In genomic region chr11:88338223-88338661, GRCh38 we compare ENCODE assay signal across 8 cellular contexts. TPM values are rescaled to one million over a fixed set of nuclear protein-coding genes. Genes with fewer than 3 reads are reported as not detected.
A peak's percentile ranks its signal among the peaks of the same experiment; 100 is the strongest.
DNase-seq lines count a peak whose midpoint lies in the region; ATAC-seq and TF ChIP-seq lines count a peak whose summit lies in the region.

No MANE protein-coding gene starts in this region.

- H3K9me3 Mint-ChIP-seq in activated CD4-positive, alpha-beta memory T cell treated with anti-CD3 and anti-CD28 coated beads for 36 hours = no peaks in the 10 kb centered on the region

- H3K4me1 ChIP-seq in mucosa of stomach (ENCODE audit: control insufficient read depth, insufficient read depth, low read length) (peaks cover 11% of the 10 kb centered on the region), stomach (peaks cover 9 to 26% (median 12%) of the 10 kb centered on the region in 4 donors)

- no peaks in the 10 kb centered on the region for H3K27me3 ChIP-seq in GM06990 (replicated peaks; ENCODE audit: control insufficient read depth, insufficient read depth, low read length)
- H3K27me3 ChIP-seq in mucosa of stomach (ENCODE audit: control insufficient read depth, insufficient read depth, low read length) = no peaks in the 10 kb centered on the region
- H3K27me3 ChIP-seq in stomach = no peaks in the 10 kb centered on the region

- DNase-seq in GM06990 (ENCODE audit: extremely low read depth, insufficient read length) (peak; percentile 43), NCI-H226 (peak; percentile 78), epithelial cell of proximal tubule (ENCODE audit: low read depth) (no peak), stomach (peak; percentile 41), mesenteric fat pad (ENCODE audit: low spot score) (no peak)
- peak; percentile 77 for DNase-seq in activated CD4-positive, alpha-beta memory T cell treated with anti-CD3 and anti-CD28 coated beads for 36 hours

- intact Hi-C loops in activated CD4-positive, alpha-beta memory T cell treated with anti-CD3 and anti-CD28 coated beads for 36 hours (cut with micrococcal nuclease) = loop anchor here (1.0 to 10.0 kb wide), 5 partner anchors 19 to 1887 kb away; partner anchors contain the start of genes CHORDC1 and PRSS23
- intact Hi-C loops in stomach (cut with DNase I; ENCODE audit: low total_unique reads) = no loop called here

- H3K4me3 ChIP-seq in GM06990 (replicated peaks; ENCODE audit: low read depth, low read length) (peak overlapping the region; percentile 89), epithelial cell of proximal tubule (ENCODE audit: low read depth, low read length) (peak overlapping the region; percentile 95), mucosa of stomach (ENCODE audit: low read length) (peak overlapping the region; percentile 79), stomach (peak overlapping the region; percentile 65 to 81 (median 70))

- H3K36me3 Mint-ChIP-seq in activated CD4-positive, alpha-beta memory T cell treated with anti-CD3 and anti-CD28 coated beads for 36 hours = peaks cover 14% of the 10 kb centered on the region

- H3K4me3 Mint-ChIP-seq in activated CD4-positive, alpha-beta memory T cell treated with anti-CD3 and anti-CD28 coated beads for 36 hours = peak overlapping the region; percentile 97

- H3K27ac ChIP-seq in stomach = peak overlapping the region; percentile 23 to 90 (median 85)

- no peak for TF ChIP-seq POLR2A in stomach (IDR thresholded peaks at IDR 0.05)

- WGBS in stomach, 5 donors = 1 to 9% (median 3%) methylated on average over 8 of the region's 8 CpGs

- TF ChIP-seq CTCF in GM06990 (IDR thresholded peaks at IDR 0.05; ENCODE audit: insufficient read depth, low read length, poor library complexity, severe bottlenecking) = no peak
- no peak for TF ChIP-seq CTCF in epithelial cell of proximal tubule (conservative IDR thresholded peaks at IDR 0.05; ENCODE audit: low read depth, low read length)
- no peak for TF ChIP-seq CTCF in stomach (IDR thresholded peaks at IDR 0.05)

- H3K9me3 ChIP-seq in mucosa of stomach (ENCODE audit: control insufficient read depth, low read length) = no peaks in the 10 kb centered on the region
- H3K9me3 ChIP-seq in stomach = no peaks in the 10 kb centered on the region

- no peaks in the 10 kb centered on the region for H3K36me3 ChIP-seq in GM06990 (ENCODE audit: control insufficient read depth, insufficient read depth, low read length)
- H3K36me3 ChIP-seq in mucosa of stomach (ENCODE audit: control insufficient read depth, insufficient read depth, low read length) = no peaks in the 10 kb centered on the region
- peaks cover 0 to 12% (median 2%) of the 10 kb centered on the region in 4 donors for H3K36me3 ChIP-seq in stomach

- H3K27ac Mint-ChIP-seq in activated CD4-positive, alpha-beta memory T cell treated with anti-CD3 and anti-CD28 coated beads for 36 hours = peak overlapping the region; percentile 95

- peak; percentile 72 for ATAC-seq in HG02610 (IDR thresholded peaks at IDR 0.05; ENCODE audit: unreplicated experiment)

- peak overlapping the region; percentile 63 for H3K9ac ChIP-seq in mucosa of stomach (ENCODE audit: low read length)

- CTCF ChIA-PET in activated CD4-positive, alpha-beta memory T cell treated with anti-CD3 and anti-CD28 coated beads for 36 hours (lab: Charles Lee) = interaction anchor here (2.1 kb wide), 1 partner anchor 19 kb away, joined by 11 read pairs; no protein-coding TSS in a partner anchor

- POLR2A ChIA-PET in activated CD4-positive, alpha-beta memory T cell treated with anti-CD3 and anti-CD28 coated beads for 36 hours (lab: Charles Lee) = interaction anchor here (0.6 to 6.2 kb wide), 8 partner anchors 11 to 92 kb away, joined by 3 to 92 read pairs (median 5); no protein-coding TSS in a partner anchor

- H3K4me1 Mint-ChIP-seq in activated CD4-positive, alpha-beta memory T cell treated with anti-CD3 and anti-CD28 coated beads for 36 hours (ENCODE audit: low read depth) = peaks cover 33% of the 10 kb centered on the region

- no peaks in the 10 kb centered on the region for H3K27me3 Mint-ChIP-seq in activated CD4-positive, alpha-beta memory T cell treated with anti-CD3 and anti-CD28 coated beads for 36 hours

- TF ChIP-seq EP300 in stomach (IDR thresholded peaks at IDR 0.05) = no peak

RNA-seq across cellular contexts. Expression of gene CTSC, which starts 0.7 kb away (rescaled TPM):
- 10 to 100 TPM; 66.5 to 70.7 TPM for total RNA-seq in activated CD4-positive, alpha-beta memory T cell treated with anti-CD3 and anti-CD28 coated beads for 36 hours
- total RNA-seq in epithelial cell of proximal tubule (149 and 219 TPM in 2 replicates), stomach (100 to 1,000 TPM in 2 of 5 donors, 10 to 100 TPM in 2, 1 to 10 TPM in 1; 6.2 to 127 (median 53.3) TPM), mesenteric fat pad (265 TPM)
- polyA plus RNA-seq in stomach = 10 to 100 TPM; 22.9 to 46.3 (median 26.3) TPM

Comparison
In these comparisons a context has a peak if more than half of its experiments do, and no peak if none do; other contexts are left out.
1. DNase-seq: peak in GM06990 (single experiment), NCI-H226 (single experiment), activated CD4-positive, alpha-beta memory T cell treated with anti-CD3 and anti-CD28 coated beads for 36 hours (single experiment) and stomach (single experiment); none in epithelial cell of proximal tubule (single experiment) and mesenteric fat pad (single experiment).
2. Peak in every context shown above with its lines, with median percentiles within 50 percentile points of each other: H3K4me3 ChIP-seq.